In the genomic region with DNA sequence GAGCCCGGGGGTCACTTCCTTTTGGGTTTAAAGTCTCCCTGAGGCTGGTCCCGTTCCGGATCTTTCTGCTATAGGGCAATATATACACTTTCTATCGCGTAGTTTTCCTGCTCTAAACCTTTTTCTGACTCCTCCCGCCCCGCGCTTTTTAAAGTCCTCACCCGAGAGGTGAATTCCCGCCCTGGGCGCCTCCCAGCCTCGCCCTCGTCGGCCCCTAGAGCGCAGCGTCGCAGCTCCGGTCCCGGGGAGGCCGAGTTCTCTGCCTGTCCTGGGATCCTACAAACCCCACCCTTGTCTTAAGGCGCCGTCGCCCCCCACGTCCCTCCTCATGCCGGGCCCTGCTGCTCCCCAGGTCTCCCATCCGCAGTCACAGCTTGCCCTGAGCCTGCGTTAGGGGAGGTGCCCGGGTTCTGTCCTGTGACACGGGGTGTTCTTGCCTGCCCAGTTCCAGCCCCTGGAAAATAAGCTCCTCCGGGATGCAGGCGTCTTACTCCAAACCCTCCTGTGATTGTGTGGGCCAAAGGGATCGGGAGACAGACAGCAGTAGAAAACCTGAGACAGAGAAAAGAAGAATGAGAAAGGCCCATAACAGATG, we compare ENCODE assay signal across 9 cellular contexts. TPM values are rescaled to one million over a fixed set of nuclear protein-coding genes. Genes with fewer than 3 reads are reported as not detected.
A peak's percentile ranks its signal among the peaks of the same experiment; 100 is the strongest.
DNase-seq lines count a peak whose midpoint lies in the region; ATAC-seq and FAIRE-seq lines count a peak whose summit lies in the region.
"Had no signal": no experiment of that assay in that cellular context is flagged by ENCODE, and none has a peak within 500 bp of the region (broad histone marks: within the 10 kb centered on the region; RNA-seq: fewer than 3 reads in every experiment).

No MANE protein-coding gene starts in this region.

- FAIRE-seq in frontal cortex (lab: Jason Lieb, UNC), result no peak
- FAIRE-seq: TTC549 had no signal

- H3K27me3 ChIP-seq in rectal smooth muscle tissue (ENCODE audit: control insufficient read depth, insufficient read depth, low read length), result no peaks in the 10 kb centered on the region

- peak; percentile 49 for DNase-seq in DMS79 (lab: John Stamatoyannopoulos, UW)
- peak; percentile 2 for DNase-seq in activated T-helper 1 cell treated with Interleukin-2 at 50 U/mL for 16 hours (ENCODE audit: low read depth)
- peak; percentile 35 for DNase-seq in glomerular visceral epithelial cell (ENCODE audit: extremely low spot score)
- no peak for DNase-seq in medulla oblongata (ENCODE audit: extremely low spot score)
- no peak for DNase-seq in frontal cortex (ENCODE audit: low spot score in 2 of 2)

- no peak overlapping the region for H3K9ac ChIP-seq in rectal smooth muscle tissue (ENCODE audit: low read length)

- peak overlapping the region; percentile 89 for H3K4me3 ChIP-seq in rectal smooth muscle tissue (ENCODE audit: low read length)

- no peaks in the 10 kb centered on the region for H3K4me1 ChIP-seq in rectal smooth muscle tissue (ENCODE audit: control insufficient read depth, insufficient read depth, low read length)

- peaks cover 6% of the 10 kb centered on the region for H3K9me3 ChIP-seq in KOPT-K1 (ENCODE audit: insufficient read depth, low read length, poor library complexity, severe bottlenecking)

- H3K27ac ChIP-seq in KOPT-K1 (ENCODE audit: low read depth, low read length, poor library complexity, severe bottlenecking) (peak overlapping the region; percentile 61), rectal smooth muscle tissue (ENCODE audit: low read depth, low read length) (peak overlapping the region; percentile 51)

- H3K36me3 ChIP-seq in KOPT-K1 (ENCODE audit: insufficient read depth, low read length) (0 out of 2 replicates have a peak, but pooled peaks cover 7% of the 10 kb centered on the region), rectal smooth muscle tissue (ENCODE audit: control insufficient read depth, insufficient read depth, low read length) (peaks cover 3% of the 10 kb centered on the region)

- ATAC-seq in GM21515 (IDR thresholded peaks at IDR 0.05; ENCODE audit: unreplicated experiment), result peak; percentile 40

RNA-seq across cellular contexts. Expression of a gene that starts 0.5 kb away (rescaled TPM):
- total RNA-seq in frontal cortex, result 37.5 TPM

RNA-seq across cellular contexts. Expression of a gene that starts 29.0 kb away (rescaled TPM):
- 24.1 TPM for total RNA-seq in frontal cortex

RNA-seq across cellular contexts. Expression of a gene that starts 32.4 kb away (rescaled TPM):
- 23.6 TPM for total RNA-seq in frontal cortex

Comparison
In these comparisons a context has a peak if more than half of its experiments do, and no peak if none do; other contexts are left out.
1. DNase-seq: peak in DMS79 (single experiment), activated T-helper 1 cell treated with Interleukin-2 at 50 U/mL for 16 hours (single experiment) and glomerular visceral epithelial cell (single experiment); none in medulla oblongata (single experiment) and frontal cortex (0 of 2).